In the genomic region with DNA sequence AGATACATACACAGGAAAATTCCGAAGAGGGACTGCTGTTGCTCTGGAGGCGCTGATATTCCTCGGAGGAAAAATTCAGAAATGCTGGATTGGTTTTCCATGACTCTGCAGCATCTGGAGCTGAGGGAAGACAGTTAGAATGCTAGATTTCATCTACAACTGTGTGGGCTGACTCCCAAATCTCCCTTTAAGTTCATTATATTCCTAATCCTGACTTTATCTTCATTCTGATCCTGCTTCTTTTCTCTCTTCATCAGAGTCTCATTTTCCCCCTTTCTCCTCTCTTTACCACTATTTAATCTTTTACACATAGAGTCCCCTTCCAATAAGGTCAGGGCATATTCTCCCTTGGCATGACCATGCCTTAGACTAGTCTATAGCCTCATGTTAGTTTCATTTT, we compare ENCODE assay signal across 22 cellular contexts. TPM values are rescaled to one million over a fixed set of nuclear protein-coding genes. Genes with fewer than 3 reads are reported as not detected.
"Had no signal": no experiment of that assay in that cellular context is flagged by ENCODE, and none has a peak within 500 bp of the region (broad histone marks: within the 10 kb centered on the region; RNA-seq: fewer than 3 reads in every experiment).

A gene with protein sequence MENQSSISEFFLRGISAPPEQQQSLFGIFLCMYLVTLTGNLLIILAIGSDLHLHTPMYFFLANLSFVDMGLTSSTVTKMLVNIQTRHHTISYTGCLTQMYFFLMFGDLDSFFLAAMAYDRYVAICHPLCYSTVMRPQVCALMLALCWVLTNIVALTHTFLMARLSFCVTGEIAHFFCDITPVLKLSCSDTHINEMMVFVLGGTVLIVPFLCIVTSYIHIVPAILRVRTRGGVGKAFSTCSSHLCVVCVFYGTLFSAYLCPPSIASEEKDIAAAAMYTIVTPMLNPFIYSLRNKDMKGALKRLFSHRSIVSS (minus strand): TSS at position 101 of the 400 bp plus-strand sequence. CDS start 0 bp downstream, at position 101.

- H3K4me1 ChIP-seq: SJSA1 had no signal

- DNase-seq: IMR-90, Karpas-422, KG1, MM.1S, NCI-H1092 treated with DMSO at 0.1 percent for 48 hours, NCI-H1436, NCI-H187, NCI-H2029, NCI-H2081 treated with DMSO at 0.1 percent for 48 hours, NCI-H2171, NCI-H226, NCI-H446, NCI-H510A, NCI-H524 treated with DMSO at 0.1 percent for 48 hours, NCI-H69, NCI-H774, Right ventricle myocardium superior, RPMI8226, SIG-M5 had no signal

- H3K36me3 ChIP-seq: SJSA1 had no signal

- H3K4me3 ChIP-seq: SJSA1, SK-N-MC had no signal

- H3K27me3 ChIP-seq: SJSA1 had no signal

- H3K27ac ChIP-seq: SJSA1, SK-N-MC had no signal

RNA-seq across cellular contexts. Expression of the gene that starts here (rescaled TPM):
- total RNA-seq: HT-29, IMR-90, Right ventricle myocardium superior, SJSA1 had no signal
- polyA plus RNA-seq: IMR-90 had no signal
